ENCODE assay signal across 8 cellular contexts in the genomic region with DNA sequence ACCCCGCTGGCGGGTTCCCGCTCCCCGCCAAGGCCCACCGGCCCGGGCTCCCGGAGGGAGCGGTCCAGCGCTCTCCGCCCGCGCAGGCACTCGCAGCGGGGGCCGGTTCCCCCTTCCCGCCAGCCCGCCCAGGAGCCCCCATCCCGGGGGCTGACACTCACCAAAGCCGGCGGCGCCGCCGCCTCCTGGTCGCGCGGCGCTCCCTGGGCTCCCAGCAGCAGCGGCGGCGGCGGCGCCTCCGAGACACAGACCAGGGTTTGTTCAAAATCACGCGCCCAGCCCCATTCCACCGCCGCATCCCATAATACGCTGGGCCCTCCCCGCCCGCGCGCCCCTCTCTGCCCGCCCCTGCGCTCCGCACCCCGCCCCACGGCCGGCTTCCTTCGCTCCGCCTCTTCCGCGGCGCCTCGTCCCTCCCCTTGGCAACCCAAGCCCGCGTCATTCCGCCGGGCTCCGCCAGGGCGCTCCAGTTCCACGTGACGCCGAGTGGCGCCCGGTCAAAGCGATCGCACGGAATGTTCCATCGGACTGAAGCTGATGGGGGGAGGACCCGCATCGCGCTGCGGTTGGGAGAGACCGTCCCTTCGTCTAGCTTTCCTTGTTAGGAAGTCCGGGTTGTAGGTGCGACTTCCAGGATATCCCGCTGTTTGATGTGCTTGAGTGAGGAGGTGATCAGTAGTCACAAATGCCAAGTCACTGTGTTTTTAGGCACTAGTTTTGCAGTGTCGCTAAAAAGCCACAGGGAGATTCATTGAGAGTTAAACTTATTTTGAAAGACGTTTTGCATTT. TPM values are rescaled to one million over a fixed set of nuclear protein-coding genes. Genes with fewer than 3 reads are reported as not detected.
DNase-seq lines count a peak whose midpoint lies in the region; ATAC-seq, FAIRE-seq and TF ChIP-seq lines count a peak whose summit lies in the region.

No MANE protein-coding gene starts in this region.

- peak overlapping the region; percentile 92 to 97 for H3K27ac Mint-ChIP-seq in T-cell

- 2% methylated on average over 47 of the region's 80 CpGs for WGBS in prostate gland

- H3K4me1 Mint-ChIP-seq in T-cell, result peaks cover 39 to 55% (median 49%) of the 10 kb centered on the region in 3 donors

- FAIRE-seq in GM12892 (lab: Jason Lieb, UNC) (peak; percentile 96), urothelium cell line (lab: Jason Lieb, UNC) (peak; percentile 30)

- H3K27me3 ChIP-seq in prostate gland (replicated peaks; ENCODE audit: insufficient read depth), result no peaks in the 10 kb centered on the region

- peak; percentile 52; the same call in 1 of the 2 replicates for TF ChIP-seq POLR2A in GM12892 (IDR thresholded peaks at IDR 0.05; ENCODE audit: low read depth, low read length)
- TF ChIP-seq POLR2A in prostate gland (IDR thresholded peaks at IDR 0.05), result peak; percentile 72

- TF ChIP-seq CTCF in prostate gland (IDR thresholded peaks at IDR 0.05), result peak; percentile 35 to 93 (median 70)

- no peaks in the 10 kb centered on the region for H3K36me3 Mint-ChIP-seq in T-cell

- H3K4me3 ChIP-seq in prostate gland, result peak overlapping the region; percentile 61 to 82

- H3K4me1 ChIP-seq in prostate gland (replicated peaks), result no peaks in the 10 kb centered on the region

- no peaks in the 10 kb centered on the region for H3K27me3 Mint-ChIP-seq in T-cell

- ATAC-seq in HG02852 (IDR thresholded peaks at IDR 0.05; ENCODE audit: unreplicated experiment) (peak; percentile 82), T-cell (replicated peaks in 1 of 4) (peak; percentile 84 to 90 (median 88)), left ventricle myocardium superior (peak; percentile 98)

- peak overlapping the region; percentile 88 to 90 for H3K27ac ChIP-seq in prostate gland

- intact Hi-C loops in left ventricle myocardium superior (cut with micrococcal nuclease) (no loop called here), prostate gland (cut with DNase I) (loop anchor here (2.0 to 5.0 kb wide), 4 partner anchors 22 to 444 kb away; a partner anchor contains a TSS)

- DNase-seq in GM12892 (ENCODE audit: insufficient read length) (peak; percentile 82), NCI-H1436 treated with DMSO at 0.1 percent for 48 hours (lab: John Stamatoyannopoulos, UW) (peak; percentile 87), T-cell (peak; percentile 90 to 97 (median 95)), amygdala (lab: John Stamatoyannopoulos, UW) (peak; percentile 85 to 100 (median 97)), left ventricle myocardium superior (peak; percentile 98), prostate gland (ENCODE audit: low spot score) (peak; percentile 95), urothelium cell line (ENCODE audit: low spot score) (peak; percentile 98)

- POLR2A ChIA-PET in T-cell (lab: Charles Lee), result interaction anchor here (0.6 to 1.2 kb wide), 6 partner anchors 22 to 670 kb away, joined by 3 to 7 read pairs (median 4); a partner anchor contains a TSS

- peak overlapping the region; percentile 90 to 99 (median 91) for H3K4me3 Mint-ChIP-seq in T-cell

- CTCF ChIA-PET in T-cell (lab: Charles Lee), result interaction anchor here (0.6 to 2.9 kb wide), 5 partner anchors 22 to 235 kb away, joined by 3 to 13 read pairs (median 5); a partner anchor contains a TSS

- no peaks in the 10 kb centered on the region for H3K36me3 ChIP-seq in prostate gland

- no peaks in the 10 kb centered on the region for H3K9me3 Mint-ChIP-seq in T-cell

- no peaks in the 10 kb centered on the region for H3K9me3 ChIP-seq in prostate gland

RNA-seq across cellular contexts. Expression of a gene that starts 2.2 kb away (rescaled TPM):
- polyA plus RNA-seq in GM12892 (2012; ENCODE audit: missing spikeins), result 5.5 TPM
- total RNA-seq in T-cell, result 10 to 100 TPM; 15.1 to 17.9 (median 16.8) TPM
- total RNA-seq in left ventricle myocardium superior, result 6.7 TPM
- 10 to 100 TPM in 1 of 2 donors, 1 to 10 TPM in 1; 9.7 to 13.9 TPM for total RNA-seq in prostate gland

RNA-seq across cellular contexts. Expression of a gene that starts 22.2 kb away (rescaled TPM):
- polyA plus RNA-seq in GM12892 (2012; ENCODE audit: missing spikeins), result 39.3 TPM
- total RNA-seq in T-cell (10 to 100 TPM; 19.9 to 28.3 (median 22.2) TPM), left ventricle myocardium superior (49.2 TPM), prostate gland (10 to 100 TPM; 50.5 to 56.9 TPM)

Comparison
In these comparisons a context has a peak if more than half of its experiments do, and no peak if none do; other contexts are left out.
1. Peak in every context shown above with its lines: DNase-seq, ATAC-seq, H3K4me3 ChIP-seq and H3K27ac ChIP-seq.